ENCODE assay signal across 23 cellular contexts in the genomic region with DNA sequence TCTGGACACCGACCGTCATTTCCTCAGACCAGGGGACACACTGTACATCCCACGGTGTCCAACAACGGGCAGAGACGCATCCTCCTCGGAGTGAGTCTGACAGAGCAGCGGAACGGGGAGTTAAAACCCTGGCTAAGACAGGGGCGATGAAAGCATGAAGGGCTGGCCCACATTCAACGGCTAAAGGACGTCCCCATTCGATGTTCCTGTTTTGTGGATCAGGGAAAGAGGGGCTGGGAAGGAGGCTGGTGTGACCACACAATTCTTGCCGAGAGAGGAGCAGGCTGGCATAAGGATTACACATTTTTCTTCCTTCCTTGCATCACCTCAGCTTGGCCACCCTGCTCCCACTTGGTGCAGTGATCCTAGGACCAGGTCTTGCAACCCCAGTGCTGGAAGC.
DNase-seq lines count a peak whose midpoint lies in the region; ATAC-seq, FAIRE-seq and TF ChIP-seq lines count a peak whose summit lies in the region.
"Had no signal": no experiment of that assay in that cellular context is flagged by ENCODE, and none has a peak within 500 bp of the region (broad histone marks: within the 10 kb centered on the region; RNA-seq: fewer than 3 reads in every experiment).

No MANE protein-coding gene starts in this region.

- H2AK5ac ChIP-seq in H1 (ENCODE audit: low read depth, low read length), result no peak overlapping the region

- H2BK15ac ChIP-seq in H1 (ENCODE audit: low read length), result no peak overlapping the region

- H3K23ac ChIP-seq in H1 (ENCODE audit: insufficient read length), result no peak overlapping the region

- H3K56ac ChIP-seq in H1 (replicated peaks; ENCODE audit: insufficient read length, low read depth, low read length), result no peak overlapping the region

- CTCF ChIA-PET in RWPE1 (lab: Yijun Ruan, JAX) (no interaction called here), H1 (lab: Charles Lee; ENCODE audit: partially characterized antibody) (interaction anchor here (1.0 to 1.7 kb wide), 3 partner anchors 10 to 16 kb away, joined by 3 to 10 read pairs (median 4); no protein-coding TSS in a partner anchor)

- TF ChIP-seq EP300 in H1 (IDR thresholded peaks at IDR 0.05; ENCODE audit: borderline replicate concordance in 1 of 2, low read depth in 2 of 2, low read length in 2 of 2) (no peak), sigmoid colon (IDR thresholded peaks at IDR 0.05) (no peak)

- TF ChIP-seq POLR2A in H1 (IDR thresholded peaks at IDR 0.05; ENCODE audit: control extremely low read depth in 1 of 2, low read depth in 2 of 2, low read length in 2 of 2) (no peak), sigmoid colon (IDR thresholded peaks at IDR 0.05) (no peak), body of pancreas (IDR thresholded peaks at IDR 0.05) (no peak)

- H2BK5ac ChIP-seq in H1 (ENCODE audit: low read depth, low read length), result peak overlapping the region; percentile 7; the same call in 1 of the 2 replicates

- FAIRE-seq in H1 (lab: Jason Lieb, UNC), result no peak
- FAIRE-seq: K562 had no signal

- intact Hi-C loops in sigmoid colon (cut with DNase I) (loop anchor here (5.0 kb wide), 1 partner anchor 66 kb away; a partner anchor contains a TSS), body of pancreas (cut with DNase I) (no loop called here)

- no peak overlapping the region for H3K9ac ChIP-seq in BLaER1
- H3K9ac ChIP-seq in H1 (replicated peaks in 1 of 4; ENCODE audit: extremely low read depth in 1 of 4, low read depth in 3 of 4, low read length in 3 of 4), result no peak overlapping the region

- H4K20me1 ChIP-seq in BLaER1 (no peaks in the 10 kb centered on the region; the same call in 1 of the 2 replicates), H1 (replicated peaks in 1 of 2; ENCODE audit: control insufficient read depth in 1 of 2, insufficient read depth in 2 of 2, low read length in 2 of 2) (peaks cover 0 to 8% of the 10 kb centered on the region in 2 experiments)

- TF ChIP-seq CTCF in RWPE1 (conservative IDR thresholded peaks at IDR 0.05; ENCODE audit: low read depth) (no peak), H1 (IDR thresholded peaks at IDR 0.05; ENCODE audit: control extremely low read depth in 1 of 3, insufficient read depth in 1 of 3, low read depth in 1 of 3, low read length in 3 of 3) (no peak), sigmoid colon (IDR thresholded peaks at IDR 0.05) (no peak), body of pancreas (IDR thresholded peaks at IDR 0.05) (no peak)

- H3K27ac ChIP-seq in BLaER1 (peak overlapping the region; percentile 6; the same call in 1 of the 2 replicates), RWPE1 (0 out of 2 replicates have a peak overlapping the region, but pooled peaks have one; percentile 2), H1 (ENCODE audit: low read depth, low read length) (no peak overlapping the region), sigmoid colon (peak overlapping the region in 3 of 4 donors; percentile 77 to 86 (median 79)), body of pancreas (no peak overlapping the region)
- H3K27ac ChIP-seq: gastrocnemius medialis, suprapubic skin had no signal

- peaks cover 23% of the 10 kb centered on the region for H3K9me3 ChIP-seq in BLaER1
- H3K9me3 ChIP-seq in H1 (ENCODE audit: insufficient read depth in 2 of 2, low read depth in 1 of 2, low read length in 1 of 2), result no peaks in the 10 kb centered on the region
- no peaks in the 10 kb centered on the region for H3K9me3 ChIP-seq in sigmoid colon
- no peaks in the 10 kb centered on the region for H3K9me3 ChIP-seq in body of pancreas
- H3K9me3 ChIP-seq: gastrocnemius medialis, suprapubic skin had no signal

- TF ChIP-seq RAD21 in H1 (IDR thresholded peaks at IDR 0.05 in 1 of 2, conservative IDR thresholded peaks at IDR 0.05 in 1 of 2; ENCODE audit: low read depth in 2 of 2, low read length in 2 of 2), result no peak

- no peak overlapping the region for H3K14ac ChIP-seq in H1 (ENCODE audit: insufficient read length)

- H3K18ac ChIP-seq in H1 (ENCODE audit: extremely low read depth, low read length), result no peak overlapping the region

- no peak overlapping the region for H3K4ac ChIP-seq in H1 (replicated peaks; ENCODE audit: insufficient read length, low read depth, low read length)

- H2AFZ ChIP-seq in H1 (ENCODE audit: low read length), result no peak overlapping the region

- H4K8ac ChIP-seq in H1 (ENCODE audit: extremely low read depth, insufficient read depth, low read length), result no peak overlapping the region; the same call in 1 of the 2 replicates

- H3K79me1 ChIP-seq in H1 (ENCODE audit: low read depth, low read length), result peaks cover 5% of the 10 kb centered on the region

- H3K79me2 ChIP-seq in H1 (ENCODE audit: control insufficient read depth in 1 of 2, insufficient read depth in 2 of 2, low read length in 2 of 2), result peaks cover 0 to 59% of the 10 kb centered on the region in 2 experiments; a peak in 2 of 4 replicates

- ATAC-seq in body of pancreas, result no peak
- ATAC-seq in GM19035 (IDR thresholded peaks at IDR 0.05; ENCODE audit: unreplicated experiment), result no peak
- ATAC-seq: gastrocnemius medialis; K562; left colon; naive thymus-derived CD4-positive, alpha-beta T cell; Panc1 had no signal

- 96% methylated on average over 13 of the region's 13 CpGs; no CpG with 5 or more reads in 1 of the 2 experiments for WGBS in H1 (ENCODE audit: extremely low coverage in 1 of 2, insufficient coverage in 1 of 2, insufficient read length in 1 of 2, insufficient replicate concordance in 2 of 2, low coverage in 1 of 2, low lambda C conversion rate in 2 of 2, missing lambda C conversion rate in 1 of 2), 2 experiments
- WGBS in sigmoid colon, 2 donors, result 91 to 97% methylated on average over 13 of the region's 13 CpGs
- WGBS in body of pancreas, 2 donors, result 92 to 96% methylated on average over 13 of the region's 13 CpGs

- H3K4me3 ChIP-seq in BLaER1 (no peak overlapping the region), H1 (ENCODE audit: extremely low read depth in 1 of 4, insufficient read depth in 2 of 4, low read depth in 3 of 4, low read length in 4 of 4) (no peak overlapping the region), sigmoid colon (no peak overlapping the region), body of pancreas (no peak overlapping the region)
- H3K4me3 ChIP-seq: gastrocnemius medialis, K562, suprapubic skin had no signal

- H2BK20ac ChIP-seq in H1 (ENCODE audit: low read length), result no peak overlapping the region

- POLR2A ChIA-PET in RWPE1 (lab: Yijun Ruan, JAX; ENCODE audit: low non-redundant PET) (no interaction called here), H1 (lab: Charles Lee; ENCODE audit: partially characterized antibody) (no interaction called here)

- H3K4me2 ChIP-seq in BLaER1, result no peak overlapping the region
- H3K4me2 ChIP-seq in H1 (ENCODE audit: insufficient read depth in 1 of 2, low read depth in 2 of 2, low read length in 2 of 2), result no peak overlapping the region

- H4K91ac ChIP-seq in H1 (replicated peaks; ENCODE audit: insufficient read length, low read length), result no peak overlapping the region

- no peak for DNase-seq in RWPE1 (ENCODE audit: low spot score)
- DNase-seq in H1 (ENCODE audit: low read depth in 1 of 2, low spot score in 2 of 2), result no peak
- no peak for DNase-seq in sigmoid colon
- DNase-seq in body of pancreas, result no peak
- no peak for DNase-seq in hypothalamus (lab: John Stamatoyannopoulos, UW)
- DNase-seq in NCI-H524 treated with DMSO at 0.1 percent for 48 hours (lab: John Stamatoyannopoulos, UW), result no peak
- DNase-seq: activated CD4-positive, alpha-beta T cell treated with anti-CD3 and anti-CD28 coated beads, Interleukin-2, amount 10 ng/mL, durations not matched to agents 7 days and 5 days; activated naive CD4-positive, alpha-beta T cell treated with anti-CD3 and anti-CD28 coated beads, Interleukin-2, amount 50 U/mL, for 16 hours; amniotic stem cell; DMS153; gastrocnemius medialis; GOT3; left colon; mesendoderm; naive thymus-derived CD4-positive, alpha-beta T cell; NCI-H1105; NCI-H1930; SIG-M5 had no signal

- no peaks in the 10 kb centered on the region for H3K23me2 ChIP-seq in H1 (ENCODE audit: low read depth, low read length)

- no peak overlapping the region for H4K5ac ChIP-seq in H1 (ENCODE audit: insufficient read length, low read depth, low read length)

- H3K4me1 ChIP-seq in BLaER1 (peaks cover 24% of the 10 kb centered on the region; the same call in 1 of the 2 replicates), H1 (replicated peaks in 1 of 4; ENCODE audit: control insufficient read depth in 3 of 4, insufficient read depth in 4 of 4, low read length in 3 of 4) (peaks cover 0 to 5% (median 3%) of the 10 kb centered on the region in 4 experiments; a peak in 3 of 7 replicates), sigmoid colon (peaks cover 0 to 29% (median 13%) of the 10 kb centered on the region in 4 donors), body of pancreas (no peaks in the 10 kb centered on the region)
- H3K4me1 ChIP-seq: gastrocnemius medialis had no signal

- H3K36me3 ChIP-seq in BLaER1 (peaks cover 96% of the 10 kb centered on the region), H1 (ENCODE audit: control insufficient read depth in 2 of 4, insufficient read depth in 4 of 4, low read length in 3 of 4) (peaks cover 0 to 9% (median 6%) of the 10 kb centered on the region in 4 experiments; a peak in 4 of 8 replicates), sigmoid colon (no peaks in the 10 kb centered on the region), body of pancreas (replicated peaks in 1 of 2; ENCODE audit: insufficient read depth in 1 of 2, low read depth in 2 of 2) (no peaks in the 10 kb centered on the region)
- H3K36me3 ChIP-seq: gastrocnemius medialis, suprapubic skin had no signal

- no peak overlapping the region for H2BK12ac ChIP-seq in H1 (ENCODE audit: low read depth, low read length)

- H3K27me3 ChIP-seq in BLaER1 (no peaks in the 10 kb centered on the region), H1 (replicated peaks in 1 of 4; ENCODE audit: control insufficient read depth in 3 of 4, extremely low read depth in 1 of 4, insufficient read depth in 3 of 4, low read length in 3 of 4) (no peaks in the 10 kb centered on the region), sigmoid colon (no peaks in the 10 kb centered on the region), body of pancreas (no peaks in the 10 kb centered on the region)
- H3K27me3 ChIP-seq: gastrocnemius medialis, suprapubic skin had no signal

- no peak overlapping the region for H2BK120ac ChIP-seq in H1 (replicated peaks; ENCODE audit: low read depth, low read length)

TF ChIP-seq in H1, 55 proteins besides CTCF, POLR2A, EP300 and RAD21:
- TF ChIP-seq, protein P1, sequence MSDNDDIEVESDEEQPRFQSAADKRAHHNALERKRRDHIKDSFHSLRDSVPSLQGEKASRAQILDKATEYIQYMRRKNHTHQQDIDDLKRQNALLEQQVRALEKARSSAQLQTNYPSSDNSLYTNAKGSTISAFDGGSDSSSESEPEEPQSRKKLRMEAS (IDR thresholded peaks at IDR 0.05), result no peak
- TF ChIP-seq NANOG (IDR thresholded peaks at IDR 0.05; ENCODE audit: insufficient read depth, low read depth, low read length, poor library complexity, severe bottlenecking), result no peak

Comparison
In these comparisons a context has a peak if more than half of its experiments do, and no peak if none do; other contexts are left out.
1. H3K27ac ChIP-seq: peak in BLaER1 (single experiment), RWPE1 (single experiment) and sigmoid colon (3 of 4); none in H1 (single experiment) and body of pancreas (0 of 4).